Comparison of ENCODE assay signal across 15 cellular contexts in the genomic region with DNA sequence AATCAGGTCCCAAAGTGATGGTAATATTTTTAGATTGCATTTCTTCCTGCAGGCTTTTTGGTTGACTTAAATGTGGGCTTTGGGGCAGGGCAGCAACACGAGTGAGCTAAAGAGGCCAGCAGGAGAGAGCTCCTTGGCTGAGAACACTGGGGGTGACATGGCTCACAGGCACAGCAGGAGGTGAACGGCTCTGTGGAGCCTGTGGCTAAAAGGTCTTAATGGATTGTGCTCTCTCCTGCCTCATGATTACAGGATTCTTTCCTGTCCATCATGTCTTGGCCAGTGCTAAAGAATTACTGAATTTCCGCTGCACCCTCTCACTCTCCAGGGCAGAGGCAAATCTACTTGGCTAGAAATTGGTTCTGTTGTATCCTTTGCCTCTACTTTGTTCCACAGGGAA.
DNase-seq lines count a peak whose midpoint lies in the region; ATAC-seq and TF ChIP-seq lines count a peak whose summit lies in the region.
"Had no signal": no experiment of that assay in that cellular context is flagged by ENCODE, and none has a peak within 500 bp of the region (broad histone marks: within the 10 kb centered on the region; RNA-seq: fewer than 3 reads in every experiment).

No MANE protein-coding gene starts in this region.

- H3K9me3 ChIP-seq in HUES48 (ENCODE audit: control insufficient read depth, insufficient read depth, low read length) (no peaks in the 10 kb centered on the region), endodermal cell (ENCODE audit: control insufficient read depth, low read length) (no peaks in the 10 kb centered on the region), neural cell (ENCODE audit: low read length) (no peaks in the 10 kb centered on the region)
- H3K9me3 ChIP-seq: A549 had no signal

- H3K27ac ChIP-seq in HUES48 (ENCODE audit: low read depth, low read length) (peak overlapping the region; percentile 37), endodermal cell (ENCODE audit: low read depth, low read length) (no peak overlapping the region), neural cell (ENCODE audit: low read length) (peak overlapping the region; percentile 65)
- H3K27ac ChIP-seq: A549 had no signal

- TF ChIP-seq EP300 in neural cell (conservative IDR thresholded peaks at IDR 0.05; ENCODE audit: poor library complexity, severe bottlenecking): peak; percentile 69

- TF ChIP-seq RAD21 in neural cell (conservative IDR thresholded peaks at IDR 0.05): peak; percentile 29

- no peaks in the 10 kb centered on the region for H3K79me2 ChIP-seq in neural cell (replicated peaks; ENCODE audit: insufficient read depth, low read length)

- ATAC-seq in GM19023 (IDR thresholded peaks at IDR 0.05; ENCODE audit: unreplicated experiment): no peak
- ATAC-seq: A549, HCT116 had no signal

- TF ChIP-seq CTCF in endodermal cell (conservative IDR thresholded peaks at IDR 0.05): no peak
- TF ChIP-seq CTCF in neural cell (IDR thresholded peaks at IDR 0.05; ENCODE audit: poor library complexity, severe bottlenecking): no peak

- H3K4me3 Mint-ChIP-seq in endodermal cell: no peak overlapping the region
- H3K4me3 Mint-ChIP-seq: CD4-positive, alpha-beta T cell had no signal

- H3K27me3 Mint-ChIP-seq in endodermal cell (ENCODE audit: insufficient read depth): peaks cover 2% of the 10 kb centered on the region

- peaks cover 28% of the 10 kb centered on the region for H3K4me1 Mint-ChIP-seq in endodermal cell

- no peaks in the 10 kb centered on the region for H3F3A ChIP-seq in neural cell (ENCODE audit: insufficient read depth, low read length, poor library complexity, severe bottlenecking)

- no peaks in the 10 kb centered on the region for H3K36me3 Mint-ChIP-seq in endodermal cell (ENCODE audit: low read depth)

- no peaks in the 10 kb centered on the region for H3K27me3 ChIP-seq in HUES48 (ENCODE audit: control insufficient read depth, insufficient read depth, low read length)
- no peaks in the 10 kb centered on the region for H3K27me3 ChIP-seq in endodermal cell (ENCODE audit: control insufficient read depth, insufficient read depth, low read length, poor library complexity, severe bottlenecking)
- no peaks in the 10 kb centered on the region for H3K27me3 ChIP-seq in neural cell (ENCODE audit: insufficient read depth, low read depth, low read length)

- H3K36me3 ChIP-seq in HUES48 (ENCODE audit: control insufficient read depth, insufficient read depth, low read length) (no peaks in the 10 kb centered on the region), endodermal cell (ENCODE audit: control insufficient read depth, insufficient read depth, low read length) (no peaks in the 10 kb centered on the region), neural cell (ENCODE audit: insufficient read depth, low read length) (no peaks in the 10 kb centered on the region)

- H3K9me2 ChIP-seq in neural cell (ENCODE audit: insufficient read depth, low read length): no peaks in the 10 kb centered on the region

- no peaks in the 10 kb centered on the region for H4K20me1 ChIP-seq in neural cell (ENCODE audit: insufficient read depth)

- H3K27ac Mint-ChIP-seq in endodermal cell: no peak overlapping the region
- H3K27ac Mint-ChIP-seq: CD4-positive, alpha-beta T cell had no signal

- 49 to 52% methylated on average over 2 to 3 of the region's 3 CpGs for WGBS in endodermal cell (ENCODE audit: insufficient coverage in 1 of 2, insufficient read length in 1 of 2), 2 experiments

- H3K4me1 ChIP-seq in HUES48 (ENCODE audit: control insufficient read depth, insufficient read depth, low read length) (peaks cover 33% of the 10 kb centered on the region), endodermal cell (ENCODE audit: control insufficient read depth, insufficient read depth, low read length) (peaks cover 11% of the 10 kb centered on the region)
- H3K4me1 ChIP-seq: A549 had no signal

- no peak overlapping the region for H3K4me3 ChIP-seq in HUES48 (ENCODE audit: low read depth, low read length)
- H3K4me3 ChIP-seq in endodermal cell (ENCODE audit: low read length): no peak overlapping the region
- no peak overlapping the region for H3K4me3 ChIP-seq in neural cell (ENCODE audit: low read length)
- H3K4me3 ChIP-seq: A549 had no signal

- peaks cover 15% of the 10 kb centered on the region for H3K9me3 Mint-ChIP-seq in endodermal cell

- no peak overlapping the region for H3K4me2 ChIP-seq in neural cell (ENCODE audit: low read length)
- H3K4me2 ChIP-seq: A549 had no signal

- no peak overlapping the region for H3K9ac ChIP-seq in HUES48 (ENCODE audit: low read depth, low read length)
- H3K9ac ChIP-seq in endodermal cell (ENCODE audit: extremely low read depth, low read length, poor library complexity, severe bottlenecking): no peak overlapping the region
- no peak overlapping the region for H3K9ac ChIP-seq in neural cell (ENCODE audit: low read length)

- peak; percentile 49 for DNase-seq in ELF-1 (ENCODE audit: low read depth, low spot score)
- DNase-seq in endodermal cell: peak; percentile 73
- DNase-seq in hippocampal formation (lab: John Stamatoyannopoulos, UW): no peak
- no peak for DNase-seq in central memory CD4-positive, alpha-beta T cell
- no peak for DNase-seq in stimulated activated CD4-positive, alpha-beta T cell treated with anti-CD3 and anti-CD28 coated beads, Interleukin-15, amount 100 ng/mL, for 24 hours
- DNase-seq: Calu3; CD4-positive, alpha-beta T cell; DMS79; IMR-90; KBM-7 had no signal

- H2AFZ ChIP-seq in neural cell (ENCODE audit: low read depth, low read length): no peak overlapping the region

TF ChIP-seq in neural cell, 6 proteins besides CTCF, POLR2A, EP300 and RAD21:
- no peak for TF ChIP-seq SMC3 (conservative IDR thresholded peaks at IDR 0.05; ENCODE audit: poor library complexity)
- TF ChIP-seq MXI1 (conservative IDR thresholded peaks at IDR 0.05; ENCODE audit: poor library complexity, severe bottlenecking): no peak
- TF ChIP-seq EZH2 (IDR thresholded peaks at IDR 0.05; ENCODE audit: borderline replicate concordance, insufficient read depth, low read length, poor library complexity, severe bottlenecking): no peak
- TF ChIP-seq POLR2AphosphoS5 (IDR thresholded peaks at IDR 0.05): peak; percentile 77
- no peak for TF ChIP-seq TAF1 (IDR thresholded peaks at IDR 0.05; ENCODE audit: low read depth)
- peak; percentile 42 for TF ChIP-seq REST (IDR thresholded peaks at IDR 0.05; ENCODE audit: borderline replicate concordance)

Comparison
In these comparisons a context has a peak if more than half of its experiments do, and no peak if none do; other contexts are left out.
1. DNase-seq: peak in ELF-1 (single experiment) and endodermal cell (single experiment); none in hippocampal formation (0 of 2), central memory CD4-positive, alpha-beta T cell (single experiment) and stimulated activated CD4-positive, alpha-beta T cell treated with anti-CD3 and anti-CD28 coated beads, Interleukin-15, amount 100 ng/mL, for 24 hours (single experiment).